In genomic region chr10:97399843-97400545, GRCh38 we compare ENCODE assay signal across 8 cellular contexts. TPM values are rescaled to one million over a fixed set of nuclear protein-coding genes. Genes with fewer than 3 reads are reported as not detected.
DNase-seq lines count a peak whose midpoint lies in the region; ATAC-seq and TF ChIP-seq lines count a peak whose summit lies in the region.

No MANE protein-coding gene starts in this region.

- H3K27me3 ChIP-seq in esophagus muscularis mucosa, result no peaks in the 10 kb centered on the region

- H3K4me3 ChIP-seq in NB4 (ENCODE audit: low read depth, low read length) (peak overlapping the region; percentile 82), esophagus muscularis mucosa (peak overlapping the region; percentile 69 to 81 (median 74))

- WGBS in esophagus muscularis mucosa, result 46% methylated on average over 20 of the region's 21 CpGs

- H3K9me3 ChIP-seq in esophagus muscularis mucosa, result no peaks in the 10 kb centered on the region

- TF ChIP-seq EP300 in esophagus muscularis mucosa (IDR thresholded peaks at IDR 0.05), result no peak

- TF ChIP-seq POLR2A in NB4 (IDR thresholded peaks at IDR 0.05; ENCODE audit: extremely low read depth, insufficient read length) (no peak), esophagus muscularis mucosa (IDR thresholded peaks at IDR 0.05; ENCODE audit: low read depth) (no peak)

- H3K4me3 Mint-ChIP-seq in activated CD4-positive, alpha-beta T cell treated with anti-CD3 and anti-CD28 coated beads, Interleukin-2, amount 10 ng/mL, durations not matched to agents 24 days and 14 days, result peak overlapping the region; percentile 97
- H3K4me3 Mint-ChIP-seq in natural killer cell treated with Interleukin-12 subunit alpha and Interleukin-12 subunit beta and Interleukin-15 and Interleukin-18, amount 100 ng/mL, for 72 hours, result peak overlapping the region; percentile 93

- peaks cover 8 to 33% (median 25%) of the 10 kb centered on the region in 4 donors for H3K36me3 ChIP-seq in esophagus muscularis mucosa

- TF ChIP-seq CTCF in NB4 (IDR thresholded peaks at IDR 0.05; ENCODE audit: low read depth, low read length), result no peak
- no peak for TF ChIP-seq CTCF in esophagus muscularis mucosa (IDR thresholded peaks at IDR 0.05)
- no peak for TF ChIP-seq CTCF in omental fat pad (IDR thresholded peaks at IDR 0.05)

- peaks cover 10 to 20% (median 16%) of the 10 kb centered on the region in 4 donors for H3K4me1 ChIP-seq in esophagus muscularis mucosa

- H3K27ac ChIP-seq in esophagus muscularis mucosa (replicated peaks in 1 of 4), result peak overlapping the region in 3 of 4 donors; percentile 77 to 82 (median 78)

- peaks cover 15% of the 10 kb centered on the region for H3K4me1 Mint-ChIP-seq in activated CD4-positive, alpha-beta T cell treated with anti-CD3 and anti-CD28 coated beads, Interleukin-2, amount 10 ng/mL, durations not matched to agents 24 days and 14 days
- peaks cover 0 to 13% of the 10 kb centered on the region in 2 donors for H3K4me1 Mint-ChIP-seq in natural killer cell treated with Interleukin-12 subunit alpha and Interleukin-12 subunit beta and Interleukin-15 and Interleukin-18, amount 100 ng/mL, for 72 hours (ENCODE audit: low read depth in 2 of 2)

- no peaks in the 10 kb centered on the region for H3K27me3 Mint-ChIP-seq in activated CD4-positive, alpha-beta T cell treated with anti-CD3 and anti-CD28 coated beads, Interleukin-2, amount 10 ng/mL, durations not matched to agents 24 days and 14 days
- H3K27me3 Mint-ChIP-seq in natural killer cell treated with Interleukin-12 subunit alpha and Interleukin-12 subunit beta and Interleukin-15 and Interleukin-18, amount 100 ng/mL, for 72 hours, result no peaks in the 10 kb centered on the region

- H3K9me3 Mint-ChIP-seq in activated CD4-positive, alpha-beta T cell treated with anti-CD3 and anti-CD28 coated beads, Interleukin-2, amount 10 ng/mL, durations not matched to agents 24 days and 14 days, result no peaks in the 10 kb centered on the region
- no peaks in the 10 kb centered on the region for H3K9me3 Mint-ChIP-seq in natural killer cell treated with Interleukin-12 subunit alpha and Interleukin-12 subunit beta and Interleukin-15 and Interleukin-18, amount 100 ng/mL, for 72 hours

- H3K36me3 Mint-ChIP-seq in activated CD4-positive, alpha-beta T cell treated with anti-CD3 and anti-CD28 coated beads, Interleukin-2, amount 10 ng/mL, durations not matched to agents 24 days and 14 days (ENCODE audit: low read depth), result peaks cover 19% of the 10 kb centered on the region
- H3K36me3 Mint-ChIP-seq in natural killer cell treated with Interleukin-12 subunit alpha and Interleukin-12 subunit beta and Interleukin-15 and Interleukin-18, amount 100 ng/mL, for 72 hours, result no peaks in the 10 kb centered on the region

- peak overlapping the region; percentile 94 for H3K27ac Mint-ChIP-seq in activated CD4-positive, alpha-beta T cell treated with anti-CD3 and anti-CD28 coated beads, Interleukin-2, amount 10 ng/mL, durations not matched to agents 24 days and 14 days
- peak overlapping the region; percentile 90 to 94 for H3K27ac Mint-ChIP-seq in natural killer cell treated with Interleukin-12 subunit alpha and Interleukin-12 subunit beta and Interleukin-15 and Interleukin-18, amount 100 ng/mL, for 72 hours

- ATAC-seq in Right ventricle myocardium superior (ENCODE audit: poor library complexity) (peak; percentile 54), omental fat pad (ENCODE audit: low FRiP score) (no peak)
- ATAC-seq in natural killer cell treated with Interleukin-12 subunit alpha and Interleukin-12 subunit beta and Interleukin-15 and Interleukin-18, amount 100 ng/mL, for 72 hours, result no peak

- intact Hi-C loops in Right ventricle myocardium superior (cut with DNase I) (no loop called here), cardiac septum (cut with DNase I) (loop anchor here (10.0 kb wide), 1 partner anchor 155 kb away; no protein-coding TSS in a partner anchor), esophagus muscularis mucosa (cut with DNase I) (loop anchor here (2.0 to 5.0 kb wide), 2 partner anchors 65 to 152 kb away; partner anchors contain the start of gene FRAT2)
- intact Hi-C loops in activated CD4-positive, alpha-beta T cell treated with anti-CD3 and anti-CD28 coated beads, Interleukin-2, amount 10 ng/mL, durations not matched to agents 24 days and 14 days (cut with micrococcal nuclease), result loop anchor here (5.0 kb wide), 1 partner anchor 108 kb away; the partner anchor contains the start of gene ARHGAP19

- no peak for DNase-seq in Right ventricle myocardium superior
- no peak for DNase-seq in cardiac septum (ENCODE audit: low spot score)
- DNase-seq in NB4 (ENCODE audit: low read depth), result peak; percentile 84
- DNase-seq in activated CD4-positive, alpha-beta T cell treated with anti-CD3 and anti-CD28 coated beads, Interleukin-2, amount 10 ng/mL, durations not matched to agents 24 days and 14 days, result peak; percentile 75
- DNase-seq in esophagus muscularis mucosa (ENCODE audit: extremely low spot score), result no peak
- DNase-seq in natural killer cell treated with Interleukin-12 subunit alpha and Interleukin-12 subunit beta and Interleukin-15 and Interleukin-18, amount 100 ng/mL, for 72 hours (ENCODE audit: low spot score), result peak; percentile 46
- no peak for DNase-seq in cerebellar cortex (ENCODE audit: low spot score)
- DNase-seq in omental fat pad (ENCODE audit: low spot score), result no peak

RNA-seq across cellular contexts. Expression of gene RRP12, which starts 1.1 kb away (rescaled TPM):
- total RNA-seq in Right ventricle myocardium superior (10.9 TPM), cardiac septum (23.5 TPM), esophagus muscularis mucosa (10 to 100 TPM in 2 of 4 donors, 1 to 10 TPM in 2; 7.1 to 20.0 (median 12.1) TPM), omental fat pad (10 to 100 TPM; 14.2 to 89.3 (median 18.7) TPM)
- 99.4 and 106 TPM in 2 replicates for total RNA-seq in activated CD4-positive, alpha-beta T cell treated with anti-CD3 and anti-CD28 coated beads, Interleukin-2, amount 10 ng/mL, durations not matched to agents 24 days and 14 days
- 100 to 1,000 TPM in 1 of 2 donors, 10 to 100 TPM in 1; 40.1 to 100 TPM for total RNA-seq in natural killer cell treated with Interleukin-12 subunit alpha and Interleukin-12 subunit beta and Interleukin-15 and Interleukin-18, amount 100 ng/mL, for 72 hours

RNA-seq across cellular contexts. Expression of gene PGAM1, which starts 26.0 kb away (rescaled TPM):
- 187 TPM for total RNA-seq in Right ventricle myocardium superior
- 331 TPM for total RNA-seq in cardiac septum
- 1,086 and 1,108 TPM in 2 replicates for total RNA-seq in activated CD4-positive, alpha-beta T cell treated with anti-CD3 and anti-CD28 coated beads, Interleukin-2, amount 10 ng/mL, durations not matched to agents 24 days and 14 days
- 100 to 1,000 TPM; 282 to 381 (median 321) TPM for total RNA-seq in esophagus muscularis mucosa
- total RNA-seq in natural killer cell treated with Interleukin-12 subunit alpha and Interleukin-12 subunit beta and Interleukin-15 and Interleukin-18, amount 100 ng/mL, for 72 hours, result 100 to 1,000 TPM; 546 to 554 TPM
- 100 to 1,000 TPM; 158 to 217 (median 207) TPM for total RNA-seq in omental fat pad

RNA-seq across cellular contexts. Expression of gene EXOSC1, which starts 45.8 kb away (rescaled TPM):
- 14.5 TPM for total RNA-seq in Right ventricle myocardium superior
- 15.8 TPM for total RNA-seq in cardiac septum
- 57.9 and 59.8 TPM in 2 replicates for total RNA-seq in activated CD4-positive, alpha-beta T cell treated with anti-CD3 and anti-CD28 coated beads, Interleukin-2, amount 10 ng/mL, durations not matched to agents 24 days and 14 days
- total RNA-seq in esophagus muscularis mucosa, result 10 to 100 TPM; 21.9 to 41.9 (median 30.7) TPM
- total RNA-seq in natural killer cell treated with Interleukin-12 subunit alpha and Interleukin-12 subunit beta and Interleukin-15 and Interleukin-18, amount 100 ng/mL, for 72 hours, result 10 to 100 TPM; 51.0 to 64.5 TPM
- total RNA-seq in omental fat pad, result 10 to 100 TPM; 17.4 to 25.9 (median 21.3) TPM

RNA-seq across cellular contexts. Expression of gene ZDHHC16, which starts 46.0 kb away (rescaled TPM):
- 18.5 TPM for total RNA-seq in Right ventricle myocardium superior
- 25.5 TPM for total RNA-seq in cardiac septum
- 42.9 and 43.1 TPM in 2 replicates for total RNA-seq in activated CD4-positive, alpha-beta T cell treated with anti-CD3 and anti-CD28 coated beads, Interleukin-2, amount 10 ng/mL, durations not matched to agents 24 days and 14 days
- total RNA-seq in esophagus muscularis mucosa, result 10 to 100 TPM; 23.9 to 37.2 (median 28.3) TPM
- total RNA-seq in natural killer cell treated with Interleukin-12 subunit alpha and Interleukin-12 subunit beta and Interleukin-15 and Interleukin-18, amount 100 ng/mL, for 72 hours, result 10 to 100 TPM; 43.6 to 61.2 TPM
- total RNA-seq in omental fat pad, result 10 to 100 TPM; 27.7 to 43.5 (median 34.4) TPM

Comparison
In these comparisons a context has a peak if more than half of its experiments do, and no peak if none do; other contexts are left out.
1. DNase-seq: peak in NB4 (single experiment), activated CD4-positive, alpha-beta T cell treated with anti-CD3 and anti-CD28 coated beads, Interleukin-2, amount 10 ng/mL, durations not matched to agents 24 days and 14 days (single experiment) and natural killer cell treated with Interleukin-12 subunit alpha and Interleukin-12 subunit beta and Interleukin-15 and Interleukin-18, amount 100 ng/mL, for 72 hours (single experiment); none in Right ventricle myocardium superior (single experiment), cardiac septum (single experiment), esophagus muscularis mucosa (single experiment), cerebellar cortex (single experiment) and omental fat pad (single experiment).